ENCODE assay signal across 9 cellular contexts in genomic region chr12:26121323-26121740, GRCh38. TPM values are rescaled to one million over a fixed set of nuclear protein-coding genes. Genes with fewer than 3 reads are reported as not detected.
DNase-seq lines count a peak whose midpoint lies in the region; ATAC-seq and TF ChIP-seq lines count a peak whose summit lies in the region.
"Had no signal": no experiment of that assay in that cellular context is flagged by ENCODE, and none has a peak within 500 bp of the region (broad histone marks: within the 10 kb centered on the region; RNA-seq: fewer than 3 reads in every experiment).

No MANE protein-coding gene starts in this region.

- DNase-seq in activated T-cell treated with anti-CD3 and anti-CD28 coated beads, Interleukin-2, amount 50 U/mL, for 4 hours, result no peak
- DNase-seq in activated T-cell treated with anti-CD3 and anti-CD28 coated beads for 4 hours (no peak), ascending aorta (ENCODE audit: low spot score in 2 of 2) (no peak), left kidney (ENCODE audit: low read depth, low spot score) (peak; percentile 16), middle frontal gyrus (ENCODE audit: extremely low spot score, low spot score) (no peak)
- DNase-seq: AML-193 had no signal

- H3K27ac ChIP-seq in ascending aorta (peak overlapping the region; percentile 96 to 98), thymus (ENCODE audit: low read depth) (no peak overlapping the region)

- TF ChIP-seq CTCF in ascending aorta (IDR thresholded peaks at IDR 0.05), result no peak

- peak overlapping the region; percentile 77 to 82 for H3K4me3 ChIP-seq in ascending aorta
- peak overlapping the region; percentile 67 for H3K4me3 ChIP-seq in thymus (ENCODE audit: low read length)

- H3K4me1 ChIP-seq in ascending aorta, result peaks cover 0 to 27% of the 10 kb centered on the region in 2 donors
- peaks cover 17% of the 10 kb centered on the region for H3K4me1 ChIP-seq in thymus (ENCODE audit: control insufficient read depth, insufficient read depth, low read length)

- H3K4me1 Mint-ChIP-seq in activated T-cell treated with anti-CD3 and anti-CD28 coated beads, Interleukin-2, amount 50 U/mL, for 4 hours (ENCODE audit: low read depth), result peaks cover 29% of the 10 kb centered on the region

- H3K9me3 ChIP-seq in ascending aorta, result no peaks in the 10 kb centered on the region
- no peaks in the 10 kb centered on the region for H3K9me3 ChIP-seq in thymus (ENCODE audit: control insufficient read depth)

- peaks cover 65% of the 10 kb centered on the region for H3K27me3 Mint-ChIP-seq in activated T-cell treated with anti-CD3 and anti-CD28 coated beads, Interleukin-2, amount 50 U/mL, for 4 hours (ENCODE audit: low read depth)

- no peaks in the 10 kb centered on the region for H3K9me3 Mint-ChIP-seq in activated T-cell treated with anti-CD3 and anti-CD28 coated beads, Interleukin-2, amount 50 U/mL, for 4 hours

- intact Hi-C loops in ascending aorta (cut with DNase I), result loop anchor here (5.0 kb wide), 2 partner anchors 401 to 711 kb away; partner anchors contain the start of gene ITPR2

- H3K36me3 ChIP-seq in ascending aorta, result no peaks in the 10 kb centered on the region
- H3K36me3 ChIP-seq in thymus (ENCODE audit: control insufficient read depth, insufficient read depth), result no peaks in the 10 kb centered on the region

- H3K4me3 Mint-ChIP-seq in activated T-cell treated with anti-CD3 and anti-CD28 coated beads, Interleukin-2, amount 50 U/mL, for 4 hours, result peak overlapping the region; percentile 61

- no peaks in the 10 kb centered on the region for H3K27me3 ChIP-seq in ascending aorta
- H3K27me3 ChIP-seq in thymus (ENCODE audit: control insufficient read depth, insufficient read depth), result peaks cover 62% of the 10 kb centered on the region

- H3K36me3 Mint-ChIP-seq in activated T-cell treated with anti-CD3 and anti-CD28 coated beads, Interleukin-2, amount 50 U/mL, for 4 hours (ENCODE audit: insufficient read depth), result no peaks in the 10 kb centered on the region

- no peak for ATAC-seq in activated T-cell treated with anti-CD3 and anti-CD28 coated beads, Interleukin-2, amount 50 U/mL, for 4 hours
- ATAC-seq in GM21526 (IDR thresholded peaks at IDR 0.05; ENCODE audit: low FRiP score, unreplicated experiment), result no peak
- no peak for ATAC-seq in GM18873 (IDR thresholded peaks at IDR 0.05; ENCODE audit: low FRiP score, unreplicated experiment)

- WGBS in thymus, result 74% methylated on average over 8 of the region's 8 CpGs

RNA-seq across cellular contexts. Expression of gene BHLHE41, which starts 3.5 kb away (rescaled TPM):
- total RNA-seq in activated T-cell treated with anti-CD3 and anti-CD28 coated beads, Interleukin-2, amount 50 U/mL, for 4 hours, result under 1 TPM in 2 of 3 donors, not detected in 1; 0.05 to 0.28 TPM
- total RNA-seq in ascending aorta, result 2.9 TPM
- 9.8 TPM for polyA plus RNA-seq in thymus
